ENCODE assay signal across 8 cellular contexts in genomic region chr5:180090769-180091546, GRCh38. TPM values are rescaled to one million over a fixed set of nuclear protein-coding genes. Genes with fewer than 3 reads are reported as not detected.
A peak's percentile ranks its signal among the peaks of the same experiment; 100 is the strongest.
DNase-seq lines count a peak whose midpoint lies in the region; ATAC-seq, FAIRE-seq and TF ChIP-seq lines count a peak whose summit lies in the region.

No MANE protein-coding gene starts in this region.

- no peaks in the 10 kb centered on the region for H3K4me1 ChIP-seq in small intestine (ENCODE audit: control insufficient read depth in 2 of 2, insufficient read depth in 1 of 2, low read depth in 1 of 2, low read length in 1 of 2)

- peak overlapping the region; percentile 5 for H3K4me3 Mint-ChIP-seq in T-helper 1 cell treated with Interleukin-12 subunit alpha and Interleukin-12 subunit beta and Interleukin-4 antibody, amounts not matched to agents 30 μg/mL and 1 μg/mL, for 36 hours
- peak overlapping the region; percentile 57 for H3K4me3 Mint-ChIP-seq in activated naive CD8-positive, alpha-beta T cell treated with anti-CD3 and anti-CD28 coated beads, Interleukin-2, amount 10 ng/mL, durations not matched to agents 7 days and 5 days

- H3K27ac ChIP-seq in small intestine (ENCODE audit: low read depth in 1 of 2, low read length in 1 of 2), result no peak overlapping the region

- no peaks in the 10 kb centered on the region for H3K36me3 ChIP-seq in small intestine (ENCODE audit: control insufficient read depth in 2 of 2, insufficient read depth in 2 of 2, low read length in 2 of 2)

- H3K4me1 Mint-ChIP-seq in T-helper 1 cell treated with Interleukin-12 subunit alpha and Interleukin-12 subunit beta and Interleukin-4 antibody, amounts not matched to agents 30 μg/mL and 1 μg/mL, for 36 hours (ENCODE audit: low read depth), result peaks cover 5% of the 10 kb centered on the region
- peaks cover 6% of the 10 kb centered on the region for H3K4me1 Mint-ChIP-seq in activated naive CD8-positive, alpha-beta T cell treated with anti-CD3 and anti-CD28 coated beads, Interleukin-2, amount 10 ng/mL, durations not matched to agents 7 days and 5 days

- no peak for FAIRE-seq in small intestine (lab: Jason Lieb, UNC)

- peak; percentile 20 for ATAC-seq in activated naive CD8-positive, alpha-beta T cell treated with anti-CD3 and anti-CD28 coated beads, Interleukin-2, amount 10 ng/mL, durations not matched to agents 7 days and 5 days (ENCODE audit: low read depth)
- ATAC-seq in HG03342 (IDR thresholded peaks at IDR 0.05; ENCODE audit: unreplicated experiment), result no peak

- peaks cover 16% of the 10 kb centered on the region for H3K27me3 Mint-ChIP-seq in T-helper 1 cell treated with Interleukin-12 subunit alpha and Interleukin-12 subunit beta and Interleukin-4 antibody, amounts not matched to agents 30 μg/mL and 1 μg/mL, for 36 hours (ENCODE audit: low read depth)
- H3K27me3 Mint-ChIP-seq in activated naive CD8-positive, alpha-beta T cell treated with anti-CD3 and anti-CD28 coated beads, Interleukin-2, amount 10 ng/mL, durations not matched to agents 7 days and 5 days, result peaks cover 6% of the 10 kb centered on the region

- peak overlapping the region in 1 of 2 donors; percentile 33 for H3K4me3 ChIP-seq in small intestine (ENCODE audit: low read depth in 1 of 2, low read length in 2 of 2)

- POLR2A ChIA-PET in activated naive CD8-positive, alpha-beta T cell treated with anti-CD3 and anti-CD28 coated beads, Interleukin-2, amount 10 ng/mL, durations not matched to agents 7 days and 5 days (lab: Charles Lee), result no interaction called here

- no peak for TF ChIP-seq CTCF in GM20000 (IDR thresholded peaks at IDR 0.05; ENCODE audit: extremely low read depth, missing control alignments)

- WGBS in small intestine, 3 donors, result 8 to 24% (median 13%) methylated on average over 17 of the region's 17 CpGs

- no peak overlapping the region for H3K27ac Mint-ChIP-seq in T-helper 1 cell treated with Interleukin-12 subunit alpha and Interleukin-12 subunit beta and Interleukin-4 antibody, amounts not matched to agents 30 μg/mL and 1 μg/mL, for 36 hours
- no peak overlapping the region for H3K27ac Mint-ChIP-seq in activated naive CD8-positive, alpha-beta T cell treated with anti-CD3 and anti-CD28 coated beads, Interleukin-2, amount 10 ng/mL, durations not matched to agents 7 days and 5 days

- no peaks in the 10 kb centered on the region for H3K27me3 ChIP-seq in small intestine (ENCODE audit: control insufficient read depth in 2 of 2, insufficient read depth in 2 of 2, low read length in 2 of 2)

- no peaks in the 10 kb centered on the region for H3K36me3 Mint-ChIP-seq in T-helper 1 cell treated with Interleukin-12 subunit alpha and Interleukin-12 subunit beta and Interleukin-4 antibody, amounts not matched to agents 30 μg/mL and 1 μg/mL, for 36 hours (ENCODE audit: low read depth)
- H3K36me3 Mint-ChIP-seq in activated naive CD8-positive, alpha-beta T cell treated with anti-CD3 and anti-CD28 coated beads, Interleukin-2, amount 10 ng/mL, durations not matched to agents 7 days and 5 days, result no peaks in the 10 kb centered on the region

- no peaks in the 10 kb centered on the region for H3K9me3 Mint-ChIP-seq in T-helper 1 cell treated with Interleukin-12 subunit alpha and Interleukin-12 subunit beta and Interleukin-4 antibody, amounts not matched to agents 30 μg/mL and 1 μg/mL, for 36 hours
- no peaks in the 10 kb centered on the region for H3K9me3 Mint-ChIP-seq in activated naive CD8-positive, alpha-beta T cell treated with anti-CD3 and anti-CD28 coated beads, Interleukin-2, amount 10 ng/mL, durations not matched to agents 7 days and 5 days

- DNase-seq in T-helper 1 cell (no peak), NCI-H2227 treated with DMSO at 0.1 percent for 48 hours (lab: John Stamatoyannopoulos, UW) (peak; percentile 20), hippocampal formation (lab: John Stamatoyannopoulos, UW) (peak; percentile 11 to 31), small intestine (peak; percentile 52), GM20000 (ENCODE audit: low spot score) (no peak)
- no peak for DNase-seq in activated naive CD8-positive, alpha-beta T cell treated with anti-CD3 and anti-CD28 coated beads, Interleukin-2, amount 10 ng/mL, durations not matched to agents 7 days and 5 days

- H3K9me3 ChIP-seq in small intestine (ENCODE audit: control insufficient read depth, low read depth), result no peaks in the 10 kb centered on the region

RNA-seq across cellular contexts. Expression of gene RNF130, which starts 19.4 kb away (rescaled TPM):
- total RNA-seq in activated naive CD8-positive, alpha-beta T cell treated with anti-CD3 and anti-CD28 coated beads, Interleukin-2, amount 10 ng/mL, durations not matched to agents 7 days and 5 days, result 10 to 100 TPM; 10.7 to 11.5 TPM
- 10 to 100 TPM; 15.9 to 40.2 (median 34.6) TPM for polyA plus RNA-seq in small intestine

Comparison
In these comparisons a context has a peak if more than half of its experiments do, and no peak if none do; other contexts are left out.
1. DNase-seq: peak in NCI-H2227 treated with DMSO at 0.1 percent for 48 hours (single experiment), hippocampal formation (2 of 2) and small intestine (single experiment); none in T-helper 1 cell (0 of 5), activated naive CD8-positive, alpha-beta T cell treated with anti-CD3 and anti-CD28 coated beads, Interleukin-2, amount 10 ng/mL, durations not matched to agents 7 days and 5 days (single experiment) and GM20000 (single experiment).